14 cellular contexts compared by ENCODE assay signal in the genomic region with DNA sequence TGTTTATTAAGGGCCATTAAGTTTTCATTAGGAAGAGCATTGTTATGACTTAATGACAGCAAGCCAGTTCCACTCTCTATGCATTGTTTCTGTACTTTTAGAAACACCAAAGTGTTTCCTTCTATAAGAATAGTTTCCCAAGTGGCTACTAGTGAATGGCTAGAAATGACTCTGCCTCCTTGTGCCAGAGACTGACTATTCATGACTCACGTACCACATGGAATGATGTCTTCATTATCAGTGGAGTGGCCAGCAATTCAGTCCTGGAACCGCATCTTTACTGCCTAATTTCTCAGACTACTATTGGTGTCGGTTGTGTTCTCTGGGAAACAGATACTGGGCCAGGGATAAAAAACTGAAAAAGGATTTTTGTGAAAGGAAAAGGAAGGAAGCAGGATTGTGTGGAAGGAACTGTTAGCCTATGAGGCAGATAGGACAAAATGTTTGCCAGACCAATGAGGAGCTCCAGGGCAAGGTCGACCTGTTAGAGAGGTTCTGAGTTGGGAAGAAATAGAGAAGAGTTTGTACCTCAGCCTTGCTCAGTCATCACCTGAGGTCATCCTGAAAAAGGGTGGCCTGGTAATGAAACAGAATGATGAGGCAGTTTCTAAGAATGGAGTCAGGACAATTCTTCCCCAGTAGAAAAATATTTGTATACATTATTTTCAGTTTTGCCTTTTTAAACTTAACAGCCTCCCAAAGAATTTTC.
DNase-seq lines count a peak whose midpoint lies in the region; ATAC-seq and TF ChIP-seq lines count a peak whose summit lies in the region.
"Had no signal": no experiment of that assay in that cellular context is flagged by ENCODE, and none has a peak within 500 bp of the region (broad histone marks: within the 10 kb centered on the region; RNA-seq: fewer than 3 reads in every experiment).

No MANE protein-coding gene starts in this region.

- no peaks in the 10 kb centered on the region for H3K27me3 ChIP-seq in brain microvascular endothelial cell (replicated peaks)
- no peaks in the 10 kb centered on the region for H3K27me3 ChIP-seq in kidney epithelial cell (ENCODE audit: control insufficient read depth, insufficient read depth, low read length)
- H3K27me3 ChIP-seq in body of pancreas, result no peaks in the 10 kb centered on the region
- H3K27me3 ChIP-seq: tibial artery had no signal

- intact Hi-C loops in body of pancreas (cut with DNase I), result no loop called here

- no peaks in the 10 kb centered on the region for H3K9me3 ChIP-seq in body of pancreas
- H3K9me3 ChIP-seq: tibial artery had no signal

- no peaks in the 10 kb centered on the region for H3K4me1 ChIP-seq in body of pancreas

- H3K27ac ChIP-seq in brain microvascular endothelial cell (peak overlapping the region; percentile 94), body of pancreas (no peak overlapping the region)
- H3K27ac ChIP-seq: coronary artery, SK-N-MC, tibial artery had no signal

- no peak for TF ChIP-seq POLR2A in body of pancreas (IDR thresholded peaks at IDR 0.05)

- TF ChIP-seq CTCF in brain microvascular endothelial cell (IDR thresholded peaks at IDR 0.05; ENCODE audit: low read depth, low read length, missing control alignments), result no peak
- no peak for TF ChIP-seq CTCF in kidney epithelial cell (IDR thresholded peaks at IDR 0.05; ENCODE audit: insufficient read depth, low read length, poor library complexity, severe bottlenecking)
- TF ChIP-seq CTCF in GM10266 (IDR thresholded peaks at IDR 0.05; ENCODE audit: control insufficient read depth, insufficient read depth, low read depth, missing control alignments), result no peak
- TF ChIP-seq CTCF in body of pancreas (IDR thresholded peaks at IDR 0.05), result no peak

- no peaks in the 10 kb centered on the region for H3K36me3 ChIP-seq in brain microvascular endothelial cell (replicated peaks)
- H3K36me3 ChIP-seq in kidney epithelial cell (ENCODE audit: control insufficient read depth, insufficient read depth, low read length), result no peaks in the 10 kb centered on the region
- H3K36me3 ChIP-seq in body of pancreas (replicated peaks in 1 of 2; ENCODE audit: insufficient read depth in 1 of 2, low read depth in 2 of 2), result no peaks in the 10 kb centered on the region
- H3K36me3 ChIP-seq: tibial artery had no signal

- no peak for ATAC-seq in body of pancreas

- 40 to 62% methylated on average over 4 of the region's 4 CpGs for WGBS in body of pancreas, 2 donors

- DNase-seq in AG08396 (ENCODE audit: low spot score) (peak; percentile 57), HS-27A (ENCODE audit: low read depth) (peak; percentile 59), brain microvascular endothelial cell (peak; percentile 96), kidney epithelial cell (ENCODE audit: low read depth) (peak; percentile 56), GM10266 (ENCODE audit: extremely low spot score) (no peak), body of pancreas (no peak), G401 (ENCODE audit: low spot score) (no peak), NCI-H748 (lab: John Stamatoyannopoulos, UW; ENCODE audit: unreplicated experiment) (no peak)
- DNase-seq: activated effector memory CD4-positive, alpha-beta T cell treated with anti-CD3 and anti-CD28 coated beads, Interleukin-2, amount 50 U/mL, for 16 hours; midbrain; NCI-H526; tibial artery had no signal

- H3K4me3 ChIP-seq in brain microvascular endothelial cell (ENCODE audit: low read depth, low read length) (no peak overlapping the region), kidney epithelial cell (ENCODE audit: low read depth, low read length) (no peak overlapping the region), body of pancreas (no peak overlapping the region)
- H3K4me3 ChIP-seq: coronary artery, SK-N-MC, tibial artery had no signal

- in situ Hi-C loops in brain microvascular endothelial cell (cut with HindIII; ENCODE audit: low pct_ligation_motif_present, low sequenced_read_pairs), result loop anchor here (25.0 kb wide), 1 partner anchor 151 kb away; no protein-coding TSS in a partner anchor
- in situ Hi-C loops in G401 (cut with HindIII; ENCODE audit: low sequenced_read_pairs), result no loop called here

Comparison
In these comparisons a context has a peak if more than half of its experiments do, and no peak if none do; other contexts are left out.
1. DNase-seq: peak in AG08396 (single experiment), HS-27A (single experiment), brain microvascular endothelial cell (single experiment) and kidney epithelial cell (single experiment); none in GM10266 (single experiment), body of pancreas (0 of 4), G401 (single experiment) and NCI-H748 (single experiment).